ENCODE assay signal across 19 cellular contexts in the genomic region with DNA sequence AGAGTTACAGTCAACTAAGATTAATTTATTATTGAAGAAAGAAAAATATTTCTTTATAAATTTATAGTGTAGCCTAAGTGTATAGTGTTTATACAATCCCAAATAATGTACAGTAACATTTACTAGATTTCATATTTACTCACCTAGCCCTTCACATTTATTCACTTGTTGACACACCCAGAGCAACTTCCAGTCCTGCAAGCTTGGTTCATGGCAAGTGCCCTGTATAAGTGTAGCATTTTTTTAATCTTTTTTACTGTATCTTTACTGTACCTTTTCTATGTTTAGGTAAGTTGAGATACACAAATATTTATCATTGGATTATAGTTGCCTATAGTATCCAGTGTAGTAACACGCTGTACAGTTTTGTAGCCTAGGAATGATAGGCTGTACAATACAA.
A peak's percentile ranks its signal among the peaks of the same experiment; 100 is the strongest.
DNase-seq lines count a peak whose midpoint lies in the region; ATAC-seq and TF ChIP-seq lines count a peak whose summit lies in the region.
"Had no signal": no experiment of that assay in that cellular context is flagged by ENCODE, and none has a peak within 500 bp of the region (broad histone marks: within the 10 kb centered on the region; RNA-seq: fewer than 3 reads in every experiment).

No MANE protein-coding gene starts in this region.

- intact Hi-C loops in left colon (cut with DNase I, micrococcal nuclease) = no loop called here

- H3K36me3 ChIP-seq in smooth muscle cell (ENCODE audit: low read depth) = no peaks in the 10 kb centered on the region
- H3K36me3 ChIP-seq: BE2C; BLaER1 treated with 17β-estradiol and CSF1 and Interleukin-3, amounts not matched to agents 10 nM and 100 nM had no signal

- WGBS in smooth muscle cell (ENCODE audit: low lambda C conversion rate) = 97% methylated on average over 1 of the region's 1 CpG

- H3K4me1 ChIP-seq in smooth muscle cell (ENCODE audit: low read depth) = peaks cover 10% of the 10 kb centered on the region
- H3K4me1 ChIP-seq: A549, BE2C had no signal

- H3K27me3 ChIP-seq in smooth muscle cell (ENCODE audit: low read depth) = no peaks in the 10 kb centered on the region
- H3K27me3 ChIP-seq: BE2C; BLaER1 treated with 17β-estradiol and CSF1 and Interleukin-3, amounts not matched to agents 10 nM and 100 nM had no signal

- H3K79me2 ChIP-seq in smooth muscle cell (ENCODE audit: low read depth) = no peaks in the 10 kb centered on the region

- no peak for TF ChIP-seq CTCF in smooth muscle cell (IDR thresholded peaks at IDR 0.05; ENCODE audit: borderline replicate concordance, insufficient read depth, poor library complexity, severe bottlenecking)

- H3K9ac ChIP-seq in smooth muscle cell (ENCODE audit: low read depth) = no peak overlapping the region
- H3K9ac ChIP-seq: BLaER1 treated with 17β-estradiol and CSF1 and Interleukin-3, amounts not matched to agents 10 nM and 100 nM had no signal

- no peaks in the 10 kb centered on the region for H4K20me1 ChIP-seq in smooth muscle cell (ENCODE audit: low read depth)
- H4K20me1 ChIP-seq: BLaER1 treated with 17β-estradiol and CSF1 and Interleukin-3, amounts not matched to agents 10 nM and 100 nM had no signal

- no peak overlapping the region for H2AFZ ChIP-seq in smooth muscle cell (ENCODE audit: low read depth)
- H2AFZ ChIP-seq: GM23338 had no signal

- no peak overlapping the region for H3K4me3 ChIP-seq in smooth muscle cell
- H3K4me3 ChIP-seq: A549; BLaER1 treated with 17β-estradiol and CSF1 and Interleukin-3, amounts not matched to agents 10 nM and 100 nM; GM23338 had no signal

- peak overlapping the region; percentile 17 for H3K4me2 ChIP-seq in smooth muscle cell
- H3K4me2 ChIP-seq: A549; BLaER1 treated with 17β-estradiol and CSF1 and Interleukin-3, amounts not matched to agents 10 nM and 100 nM; GM23338 had no signal

- peak; percentile 78 for ATAC-seq in left colon
- ATAC-seq in GM19035 (IDR thresholded peaks at IDR 0.05; ENCODE audit: unreplicated experiment) = no peak
- ATAC-seq: A549, GM23338, HCT116 had no signal

- DNase-seq in NCI-H510A treated with DMSO at 0.1 percent for 48 hours (lab: John Stamatoyannopoulos, UW) (peak; percentile 2), NCI-H510A (lab: John Stamatoyannopoulos, UW) (no peak), left colon (no peak), smooth muscle cell (lab: John Stamatoyannopoulos, UW; ENCODE audit: unreplicated experiment) (no peak), NCI-H2171 (lab: John Stamatoyannopoulos, UW) (no peak)
- DNase-seq: 8988T; ACHN; AML-193; BE2C; CD4-positive, alpha-beta T cell; CD8-positive, alpha-beta memory T cell; DMS 273 treated with DMSO at 0.1 percent for 48 hours; DND-41; H9 had no signal

- H3K9me3 ChIP-seq in smooth muscle cell (replicated peaks; ENCODE audit: low read depth) = no peaks in the 10 kb centered on the region
- H3K9me3 ChIP-seq: A549, BE2C had no signal

- no peak overlapping the region for H3K27ac ChIP-seq in smooth muscle cell (ENCODE audit: low read depth)
- H3K27ac ChIP-seq: A549; BLaER1 treated with 17β-estradiol and CSF1 and Interleukin-3, amounts not matched to agents 10 nM and 100 nM had no signal

- H3F3A ChIP-seq in smooth muscle cell (ENCODE audit: low read depth) = no peaks in the 10 kb centered on the region
